Comparison of ENCODE assay signal across 3 cellular contexts in genomic region chr13:29336356-29336755, GRCh38.
"Had no signal": no experiment of that assay in that cellular context is flagged by ENCODE, and none has a peak within 500 bp of the region (broad histone marks: within the 10 kb centered on the region; RNA-seq: fewer than 3 reads in every experiment).

No MANE protein-coding gene starts in this region.

- DNase-seq: GDM1, GF-D8 had no signal

- H3K4me3 ChIP-seq: GM12878 had no signal

- ATAC-seq: GM12878 had no signal
